ENCODE assay signal across 9 cellular contexts in genomic region chr6:52514514-52514913, GRCh38.
DNase-seq lines count a peak whose midpoint lies in the region; ATAC-seq, FAIRE-seq and TF ChIP-seq lines count a peak whose summit lies in the region.
"Had no signal": no experiment of that assay in that cellular context is flagged by ENCODE, and none has a peak within 500 bp of the region (broad histone marks: within the 10 kb centered on the region; RNA-seq: fewer than 3 reads in every experiment).

No MANE protein-coding gene starts in this region.

- H3K36me3 Mint-ChIP-seq in CD8-positive, alpha-beta T cell: peaks cover 83% of the 10 kb centered on the region
- H3K36me3 Mint-ChIP-seq in endodermal cell (ENCODE audit: low read depth): peaks cover 51% of the 10 kb centered on the region

- ATAC-seq in aorta (ENCODE audit: low FRiP score): no peak
- ATAC-seq in CD8-positive, alpha-beta T cell: no peak

- 56 to 58% methylated on average over 7 of the region's 7 CpGs for WGBS in aorta, 2 donors
- WGBS in endodermal cell (ENCODE audit: insufficient coverage in 1 of 2, insufficient read length in 1 of 2), 2 experiments: 85 to 89% methylated on average over 5 to 7 of the region's 7 CpGs

- TF ChIP-seq CTCF in fibroblast of the aortic adventitia (IDR thresholded peaks at IDR 0.05; ENCODE audit: insufficient read depth, low read length) (no peak), endodermal cell (conservative IDR thresholded peaks at IDR 0.05) (no peak)
- no peak for TF ChIP-seq CTCF in CD8-positive, alpha-beta T cell (IDR thresholded peaks at IDR 0.05)

- no peaks in the 10 kb centered on the region for H3K27me3 ChIP-seq in aorta (ENCODE audit: control insufficient read depth in 1 of 2, insufficient read depth in 2 of 2, low read length in 1 of 2)
- no peaks in the 10 kb centered on the region for H3K27me3 ChIP-seq in CD8-positive, alpha-beta T cell (ENCODE audit: insufficient read depth, low read length)
- H3K27me3 ChIP-seq in endodermal cell (ENCODE audit: control insufficient read depth, insufficient read depth, low read length, poor library complexity, severe bottlenecking): no peaks in the 10 kb centered on the region

- H3K27me3 Mint-ChIP-seq in CD8-positive, alpha-beta T cell (ENCODE audit: low read depth): no peaks in the 10 kb centered on the region
- H3K27me3 Mint-ChIP-seq in endodermal cell (ENCODE audit: insufficient read depth): no peaks in the 10 kb centered on the region

- H3K4me3 ChIP-seq in fibroblast of the aortic adventitia (ENCODE audit: low read depth, low read length): no peak overlapping the region
- H3K4me3 ChIP-seq in aorta (ENCODE audit: low read length in 2 of 2): no peak overlapping the region
- no peak overlapping the region for H3K4me3 ChIP-seq in CD8-positive, alpha-beta T cell (ENCODE audit: low read depth, low read length)
- no peak overlapping the region for H3K4me3 ChIP-seq in endodermal cell (ENCODE audit: low read length)

- TF ChIP-seq POLR2A in H54 (IDR thresholded peaks at IDR 0.05; ENCODE audit: low read depth, low read length): no peak

- no peaks in the 10 kb centered on the region for H3K4me1 Mint-ChIP-seq in CD8-positive, alpha-beta T cell (ENCODE audit: low read depth)
- H3K4me1 Mint-ChIP-seq in endodermal cell: peaks cover 18% of the 10 kb centered on the region

- H3K4me3 Mint-ChIP-seq in CD8-positive, alpha-beta T cell: no peak overlapping the region
- no peak overlapping the region for H3K4me3 Mint-ChIP-seq in endodermal cell

- no peak overlapping the region for H3K27ac Mint-ChIP-seq in CD8-positive, alpha-beta T cell
- no peak overlapping the region for H3K27ac Mint-ChIP-seq in endodermal cell

- H3K27ac ChIP-seq in aorta (ENCODE audit: low read depth in 1 of 2, low read length in 2 of 2) (no peak overlapping the region), endodermal cell (ENCODE audit: low read depth, low read length) (no peak overlapping the region)
- no peak overlapping the region for H3K27ac ChIP-seq in CD8-positive, alpha-beta T cell (ENCODE audit: low read depth, low read length)

- POLR2A ChIA-PET in CD8-positive, alpha-beta T cell (lab: Charles Lee): no interaction called here

- no peaks in the 10 kb centered on the region for H3K9me3 Mint-ChIP-seq in CD8-positive, alpha-beta T cell
- H3K9me3 Mint-ChIP-seq in endodermal cell: no peaks in the 10 kb centered on the region

- peaks cover 7 to 12% of the 10 kb centered on the region in 2 donors for H3K4me1 ChIP-seq in aorta (ENCODE audit: control insufficient read depth in 1 of 2, insufficient read depth in 2 of 2, low read length in 2 of 2)
- no peaks in the 10 kb centered on the region for H3K4me1 ChIP-seq in CD8-positive, alpha-beta T cell (ENCODE audit: insufficient read depth, low read length)
- peaks cover 10% of the 10 kb centered on the region for H3K4me1 ChIP-seq in endodermal cell (ENCODE audit: control insufficient read depth, insufficient read depth, low read length)

- DNase-seq in EL (peak; percentile 93), RCC 7860 (ENCODE audit: low spot score) (peak; percentile 58), fibroblast of the aortic adventitia (ENCODE audit: low read depth) (peak; percentile 80), renal cortical epithelial cell (ENCODE audit: low read depth) (peak; percentile 95), aorta (no peak), endodermal cell (no peak), H54 (ENCODE audit: insufficient read length, low spot score) (no peak)
- no peak for DNase-seq in CD8-positive, alpha-beta T cell
- DNase-seq: KBM-7 had no signal

- FAIRE-seq in RCC 7860 (lab: Jason Lieb, UNC) (no peak), H54 (lab: Jason Lieb, UNC) (no peak)

- H3K36me3 ChIP-seq in aorta (ENCODE audit: control insufficient read depth in 1 of 2, insufficient read depth in 2 of 2, low read length in 1 of 2): peaks cover 0 to 2% of the 10 kb centered on the region in 2 donors
- peaks cover 7% of the 10 kb centered on the region for H3K36me3 ChIP-seq in CD8-positive, alpha-beta T cell (ENCODE audit: insufficient read depth, low read length)
- H3K36me3 ChIP-seq in endodermal cell (ENCODE audit: control insufficient read depth, insufficient read depth, low read length): peaks cover 41% of the 10 kb centered on the region

- CTCF ChIA-PET in CD8-positive, alpha-beta T cell (lab: Charles Lee): interaction anchor here (1.6 kb wide), 1 partner anchor 14 kb away, joined by 3 read pairs; no protein-coding TSS in a partner anchor

- H3K9me3 ChIP-seq in aorta (ENCODE audit: control insufficient read depth, low read length): no peaks in the 10 kb centered on the region
- no peaks in the 10 kb centered on the region for H3K9me3 ChIP-seq in CD8-positive, alpha-beta T cell (ENCODE audit: low read length)
- no peaks in the 10 kb centered on the region for H3K9me3 ChIP-seq in endodermal cell (ENCODE audit: control insufficient read depth, low read length)

- intact Hi-C loops in aorta (cut with DNase I): loop anchor here (5.0 to 10.0 kb wide), 2 partner anchors 33 to 480 kb away; partner anchors contain the start of gene GSTA4 (in 1 of the 2)
- intact Hi-C loops in CD8-positive, alpha-beta T cell (cut with DNase I, micrococcal nuclease): no loop called here

- H3K9ac ChIP-seq in endodermal cell (ENCODE audit: extremely low read depth, low read length, poor library complexity, severe bottlenecking): no peak overlapping the region

Comparison
In these comparisons a context has a peak if more than half of its experiments do, and no peak if none do; other contexts are left out.
1. DNase-seq: peak in EL (single experiment), RCC 7860 (single experiment), fibroblast of the aortic adventitia (single experiment) and renal cortical epithelial cell (single experiment); none in aorta (0 of 2), CD8-positive, alpha-beta T cell (0 of 7), endodermal cell (single experiment) and H54 (single experiment).
2. intact Hi-C loops: an anchor here in aorta (5.0 to 10.0 kb wide); none called in CD8-positive, alpha-beta T cell.